ENCODE assay signal across 14 cellular contexts in genomic region chr2:237184192-237184922, GRCh38.
A peak's percentile ranks its signal among the peaks of the same experiment; 100 is the strongest.
DNase-seq lines count a peak whose midpoint lies in the region; ATAC-seq and TF ChIP-seq lines count a peak whose summit lies in the region.
"Had no signal": no experiment of that assay in that cellular context is flagged by ENCODE, and none has a peak within 500 bp of the region (broad histone marks: within the 10 kb centered on the region; RNA-seq: fewer than 3 reads in every experiment).

No MANE protein-coding gene starts in this region.

- H3K36me3 Mint-ChIP-seq in activated CD4-positive, alpha-beta T cell treated with anti-CD3 and anti-CD28 coated beads, Interleukin-2, amount 10 ng/mL, durations not matched to agents 24 days and 14 days (ENCODE audit: low read depth) = no peaks in the 10 kb centered on the region
- no peaks in the 10 kb centered on the region for H3K36me3 Mint-ChIP-seq in activated naive CD4-positive, alpha-beta T cell treated with anti-CD3 and anti-CD28 coated beads for 36 hours (ENCODE audit: low read depth)

- H3K27ac ChIP-seq in uterus (peak overlapping the region; percentile 2 to 82), gastroesophageal sphincter (no peak overlapping the region)
- H3K27ac ChIP-seq: HL-60, spleen, thoracic aorta had no signal

- H3K4me3 Mint-ChIP-seq in activated CD4-positive, alpha-beta T cell treated with anti-CD3 and anti-CD28 coated beads, Interleukin-2, amount 10 ng/mL, durations not matched to agents 24 days and 14 days = no peak overlapping the region
- no peak overlapping the region for H3K4me3 Mint-ChIP-seq in activated naive CD4-positive, alpha-beta T cell treated with anti-CD3 and anti-CD28 coated beads for 36 hours

- no peak for TF ChIP-seq EP300 in gastroesophageal sphincter (IDR thresholded peaks at IDR 0.05)

- TF ChIP-seq POLR2A in uterus (IDR thresholded peaks at IDR 0.05) (no peak), gastroesophageal sphincter (IDR thresholded peaks at IDR 0.05) (no peak)

- H3K4me1 Mint-ChIP-seq in activated CD4-positive, alpha-beta T cell treated with anti-CD3 and anti-CD28 coated beads, Interleukin-2, amount 10 ng/mL, durations not matched to agents 24 days and 14 days = no peaks in the 10 kb centered on the region
- peaks cover 3% of the 10 kb centered on the region for H3K4me1 Mint-ChIP-seq in activated naive CD4-positive, alpha-beta T cell treated with anti-CD3 and anti-CD28 coated beads for 36 hours (ENCODE audit: low read depth)

- intact Hi-C loops in activated CD4-positive, alpha-beta T cell treated with anti-CD3 and anti-CD28 coated beads, Interleukin-2, amount 10 ng/mL, durations not matched to agents 24 days and 14 days (cut with micrococcal nuclease) = no loop called here
- intact Hi-C loops in uterus (cut with DNase I; ENCODE audit: low total_unique reads) = no loop called here
- intact Hi-C loops in activated naive CD4-positive, alpha-beta T cell treated with anti-CD3 and anti-CD28 coated beads for 36 hours (cut with micrococcal nuclease) = no loop called here

- peaks cover 0 to 11% of the 10 kb centered on the region in 2 donors for H3K4me1 ChIP-seq in uterus
- H3K4me1 ChIP-seq in gastroesophageal sphincter = no peaks in the 10 kb centered on the region
- H3K4me1 ChIP-seq: spleen had no signal

- CTCF ChIA-PET in activated naive CD4-positive, alpha-beta T cell treated with anti-CD3 and anti-CD28 coated beads for 36 hours (lab: Charles Lee) = no interaction called here

- H3K9me3 Mint-ChIP-seq in activated CD4-positive, alpha-beta T cell treated with anti-CD3 and anti-CD28 coated beads, Interleukin-2, amount 10 ng/mL, durations not matched to agents 24 days and 14 days = no peaks in the 10 kb centered on the region
- H3K9me3 Mint-ChIP-seq in activated naive CD4-positive, alpha-beta T cell treated with anti-CD3 and anti-CD28 coated beads for 36 hours = no peaks in the 10 kb centered on the region

- no peak for ATAC-seq in gastroesophageal sphincter
- ATAC-seq in HG03439 (IDR thresholded peaks at IDR 0.05; ENCODE audit: unreplicated experiment) = no peak

- no peaks in the 10 kb centered on the region for H3K9me3 ChIP-seq in uterus
- H3K9me3 ChIP-seq in gastroesophageal sphincter = no peaks in the 10 kb centered on the region
- H3K9me3 ChIP-seq: spleen, thoracic aorta had no signal

- DNase-seq in activated CD4-positive, alpha-beta T cell treated with anti-CD3 and anti-CD28 coated beads, Interleukin-2, amount 10 ng/mL, durations not matched to agents 24 days and 14 days = peak; percentile 38
- DNase-seq in activated CD4-positive, alpha-beta T cell treated with anti-CD3 and anti-CD28 coated beads for 48 hours = no peak
- peak; percentile 42 for DNase-seq in SW480 (ENCODE audit: low spot score)
- peak; percentile 81 for DNase-seq in fibroblast of the aortic adventitia (ENCODE audit: low read depth)
- DNase-seq in uterus = no peak
- DNase-seq in activated naive CD4-positive, alpha-beta T cell treated with anti-CD3 and anti-CD28 coated beads for 36 hours = no peak
- DNase-seq: activated effector memory CD4-positive, alpha-beta T cell treated with Interleukin-2 at 50 U/mL for 16 hours; central memory CD4-positive, alpha-beta T cell; occipital lobe; spleen had no signal

- peaks cover 6% of the 10 kb centered on the region for H3K27me3 Mint-ChIP-seq in activated CD4-positive, alpha-beta T cell treated with anti-CD3 and anti-CD28 coated beads, Interleukin-2, amount 10 ng/mL, durations not matched to agents 24 days and 14 days
- peaks cover 13% of the 10 kb centered on the region for H3K27me3 Mint-ChIP-seq in activated naive CD4-positive, alpha-beta T cell treated with anti-CD3 and anti-CD28 coated beads for 36 hours (ENCODE audit: low read depth)

- no peaks in the 10 kb centered on the region for H3K27me3 ChIP-seq in uterus
- no peaks in the 10 kb centered on the region for H3K27me3 ChIP-seq in gastroesophageal sphincter

- H3K4me3 ChIP-seq in fibroblast of the aortic adventitia (ENCODE audit: low read depth, low read length) (no peak overlapping the region), uterus (no peak overlapping the region), gastroesophageal sphincter (no peak overlapping the region)
- H3K4me3 ChIP-seq: spleen, thoracic aorta had no signal

- no peaks in the 10 kb centered on the region for H3K36me3 ChIP-seq in uterus
- H3K36me3 ChIP-seq in gastroesophageal sphincter = no peaks in the 10 kb centered on the region
- H3K36me3 ChIP-seq: spleen, thoracic aorta had no signal

- TF ChIP-seq CTCF in fibroblast of the aortic adventitia (IDR thresholded peaks at IDR 0.05; ENCODE audit: insufficient read depth, low read length) (no peak), uterus (IDR thresholded peaks at IDR 0.05) (no peak), gastroesophageal sphincter (IDR thresholded peaks at IDR 0.05) (no peak)

- WGBS in gastroesophageal sphincter (ENCODE audit: low coverage in 1 of 2), 2 donors = 79 to 94% methylated on average over 9 to 13 of the region's 14 CpGs

- no peak overlapping the region for H3K27ac Mint-ChIP-seq in activated CD4-positive, alpha-beta T cell treated with anti-CD3 and anti-CD28 coated beads, Interleukin-2, amount 10 ng/mL, durations not matched to agents 24 days and 14 days
- no peak overlapping the region for H3K27ac Mint-ChIP-seq in activated naive CD4-positive, alpha-beta T cell treated with anti-CD3 and anti-CD28 coated beads for 36 hours

Comparison
In these comparisons a context has a peak if more than half of its experiments do, and no peak if none do; other contexts are left out.
1. DNase-seq: peak in activated CD4-positive, alpha-beta T cell treated with anti-CD3 and anti-CD28 coated beads, Interleukin-2, amount 10 ng/mL, durations not matched to agents 24 days and 14 days (single experiment), SW480 (single experiment) and fibroblast of the aortic adventitia (single experiment); none in activated CD4-positive, alpha-beta T cell treated with anti-CD3 and anti-CD28 coated beads for 48 hours (single experiment), uterus (0 of 2) and activated naive CD4-positive, alpha-beta T cell treated with anti-CD3 and anti-CD28 coated beads for 36 hours (single experiment).
2. H3K27ac ChIP-seq: peak in uterus (2 of 2); none in gastroesophageal sphincter (0 of 4).